In the genomic region with DNA sequence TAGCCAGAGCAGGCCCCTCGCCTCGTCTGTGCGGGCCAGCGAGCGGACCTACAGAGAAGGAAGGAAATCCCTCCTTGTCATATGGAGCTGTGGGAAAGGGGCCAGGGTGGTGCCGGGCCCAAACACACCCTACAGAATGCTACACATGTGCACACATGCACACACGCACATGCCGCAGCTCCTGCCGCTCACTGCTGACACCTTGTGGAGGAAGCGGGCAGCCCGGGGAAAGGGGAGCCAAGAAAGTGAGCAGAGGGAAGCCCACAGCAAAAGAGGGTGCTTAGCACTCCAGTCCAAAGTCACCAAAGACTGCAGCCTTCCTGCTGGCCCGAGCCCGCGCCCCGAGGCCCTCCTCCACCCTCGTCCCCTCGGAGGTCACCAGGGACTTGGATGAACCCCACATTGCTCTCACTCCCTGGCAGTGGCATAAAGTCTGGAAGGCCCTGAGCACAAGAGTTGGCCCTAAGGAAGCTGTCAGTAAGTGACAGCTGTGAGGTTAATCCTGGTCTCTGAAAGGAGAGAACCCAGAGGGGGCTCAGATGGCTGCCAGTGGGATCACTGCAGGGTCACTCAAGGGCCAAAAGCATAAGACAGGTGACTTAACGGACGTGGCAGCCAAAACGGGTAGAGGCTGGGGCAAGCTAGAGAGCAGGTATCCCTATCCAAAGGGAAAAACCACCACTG, we compare ENCODE assay signal across 8 cellular contexts.
DNase-seq lines count a peak whose midpoint lies in the region; ATAC-seq and TF ChIP-seq lines count a peak whose summit lies in the region.

No MANE protein-coding gene starts in this region.

- no peaks in the 10 kb centered on the region for H3K36me3 Mint-ChIP-seq in natural killer cell treated with Interleukin-12 subunit alpha and Interleukin-12 subunit beta and Interleukin-15 and Interleukin-18, amount 100 ng/mL, for 72 hours

- peaks cover 6 to 10% of the 10 kb centered on the region in 2 donors for H3K4me1 Mint-ChIP-seq in natural killer cell treated with Interleukin-12 subunit alpha and Interleukin-12 subunit beta and Interleukin-15 and Interleukin-18, amount 100 ng/mL, for 72 hours (ENCODE audit: low read depth in 2 of 2)
- H3K4me1 Mint-ChIP-seq in stimulated activated naive CD8-positive, alpha-beta T cell treated with anti-CD3 and anti-CD28 coated beads, Interleukin-15, amount 100 ng/mL, for 72 hours: peaks cover 18% of the 10 kb centered on the region

- POLR2A ChIA-PET in HEK293 (lab: Yijun Ruan, JAX): interaction anchor here (0.6 to 1.6 kb wide), 4 partner anchors 146 to 385 kb away, joined by 3 to 15 read pairs (median 4); no protein-coding TSS in a partner anchor

- H3K27ac ChIP-seq in HEK293 (ENCODE audit: extremely low read depth, low read depth, low read length): no peak overlapping the region

- no peaks in the 10 kb centered on the region for H3K27me3 Mint-ChIP-seq in natural killer cell treated with Interleukin-12 subunit alpha and Interleukin-12 subunit beta and Interleukin-15 and Interleukin-18, amount 100 ng/mL, for 72 hours
- H3K27me3 Mint-ChIP-seq in stimulated activated naive CD8-positive, alpha-beta T cell treated with anti-CD3 and anti-CD28 coated beads, Interleukin-15, amount 100 ng/mL, for 72 hours: no peaks in the 10 kb centered on the region

- CTCF ChIA-PET in HEK293 (lab: Yijun Ruan, JAX): interaction anchor here (0.5 to 16.5 kb wide), 49 partner anchors 9 to 844 kb away, joined by 3 to 680 read pairs (median 4); partner anchors contain the start of genes PHF12, PIPOX, SEZ6 and TLCD1

- peak; percentile 60 to 67 for ATAC-seq in natural killer cell treated with Interleukin-12 subunit alpha and Interleukin-12 subunit beta and Interleukin-15 and Interleukin-18, amount 100 ng/mL, for 72 hours
- ATAC-seq in stimulated activated naive CD8-positive, alpha-beta T cell treated with anti-CD3 and anti-CD28 coated beads, Interleukin-15, amount 100 ng/mL, for 72 hours: peak; percentile 73

- no peaks in the 10 kb centered on the region for H3K9me3 ChIP-seq in BE2C
- H3K9me3 ChIP-seq in HEK293 (ENCODE audit: control insufficient read depth, insufficient read depth, low read depth, low read length): no peaks in the 10 kb centered on the region
- H3K9me3 ChIP-seq in NT2/D1 (ENCODE audit: insufficient read depth, low read length): no peaks in the 10 kb centered on the region

- TF ChIP-seq CTCF in BE2C (IDR thresholded peaks at IDR 0.05; ENCODE audit: low read depth, low read length): peak; percentile 83
- TF ChIP-seq CTCF in HEK293 (tag by site-specific recombination; IDR thresholded peaks at IDR 0.05): peak; percentile 93
- peak; percentile 95 for TF ChIP-seq CTCF in epithelial cell of proximal tubule (conservative IDR thresholded peaks at IDR 0.05; ENCODE audit: low read depth, low read length)

- DNase-seq in BE2C: peak; percentile 75
- DNase-seq in NT2/D1 (ENCODE audit: low read depth, low spot score): peak; percentile 27
- DNase-seq in activated T-cell treated with anti-CD3 and anti-CD28 coated beads for 4 hours: peak; percentile 64
- no peak for DNase-seq in epithelial cell of proximal tubule (ENCODE audit: low read depth)
- DNase-seq in natural killer cell treated with Interleukin-12 subunit alpha and Interleukin-12 subunit beta and Interleukin-15 and Interleukin-18, amount 100 ng/mL, for 72 hours (ENCODE audit: low spot score): no peak
- DNase-seq in stimulated activated naive CD8-positive, alpha-beta T cell treated with anti-CD3 and anti-CD28 coated beads, Interleukin-15, amount 100 ng/mL, for 72 hours: peak; percentile 64 to 66
- no peak for DNase-seq in KG1 (lab: John Stamatoyannopoulos, UW)

- H3K4me1 ChIP-seq in BE2C (peaks cover 22% of the 10 kb centered on the region), HEK293 (ENCODE audit: control insufficient read depth, insufficient read depth, low read length) (no peaks in the 10 kb centered on the region), NT2/D1 (ENCODE audit: insufficient read depth, insufficient read length) (peaks cover 20% of the 10 kb centered on the region)

- H3K4me3 ChIP-seq in BE2C (ENCODE audit: low read depth, low read length): no peak overlapping the region
- H3K4me3 ChIP-seq in HEK293 (ENCODE audit: low read depth, low read length): no peak overlapping the region
- no peak overlapping the region for H3K4me3 ChIP-seq in NT2/D1 (ENCODE audit: insufficient read length, low read depth)
- no peak overlapping the region for H3K4me3 ChIP-seq in epithelial cell of proximal tubule (ENCODE audit: low read depth, low read length)

- H3K27ac Mint-ChIP-seq in natural killer cell treated with Interleukin-12 subunit alpha and Interleukin-12 subunit beta and Interleukin-15 and Interleukin-18, amount 100 ng/mL, for 72 hours: no peak overlapping the region
- H3K27ac Mint-ChIP-seq in stimulated activated naive CD8-positive, alpha-beta T cell treated with anti-CD3 and anti-CD28 coated beads, Interleukin-15, amount 100 ng/mL, for 72 hours: peak overlapping the region in 1 of 2 donors; percentile 63

- H3K9me3 Mint-ChIP-seq in natural killer cell treated with Interleukin-12 subunit alpha and Interleukin-12 subunit beta and Interleukin-15 and Interleukin-18, amount 100 ng/mL, for 72 hours: no peaks in the 10 kb centered on the region
- no peaks in the 10 kb centered on the region for H3K9me3 Mint-ChIP-seq in stimulated activated naive CD8-positive, alpha-beta T cell treated with anti-CD3 and anti-CD28 coated beads, Interleukin-15, amount 100 ng/mL, for 72 hours

- H3K27me3 ChIP-seq in BE2C: no peaks in the 10 kb centered on the region
- no peaks in the 10 kb centered on the region for H3K27me3 ChIP-seq in NT2/D1 (ENCODE audit: insufficient read depth, insufficient read length)

- H3K36me3 ChIP-seq in BE2C (no peaks in the 10 kb centered on the region), HEK293 (ENCODE audit: control insufficient read depth in 2 of 2, insufficient read depth in 1 of 2, low read length in 2 of 2) (peaks cover 3 to 49% of the 10 kb centered on the region in 2 experiments; a peak in 2 of 3 replicates), NT2/D1 (ENCODE audit: insufficient read depth, insufficient read length, low read length) (peaks cover 32% of the 10 kb centered on the region)

- H3K4me3 Mint-ChIP-seq in natural killer cell treated with Interleukin-12 subunit alpha and Interleukin-12 subunit beta and Interleukin-15 and Interleukin-18, amount 100 ng/mL, for 72 hours: no peak overlapping the region
- no peak overlapping the region for H3K4me3 Mint-ChIP-seq in stimulated activated naive CD8-positive, alpha-beta T cell treated with anti-CD3 and anti-CD28 coated beads, Interleukin-15, amount 100 ng/mL, for 72 hours

- peak overlapping the region; percentile 36 for H3K9ac ChIP-seq in NT2/D1 (ENCODE audit: insufficient read length, low read depth)

TF ChIP-seq in HEK293, 187 proteins besides CTCF, POLR2A, EP300 and RAD21 (continues in another document):
- TF ChIP-seq ZNF585B (tag by site-specific recombination; IDR thresholded peaks at IDR 0.05) (no peak), ZNF555 (tag by site-specific recombination; conservative IDR thresholded peaks at IDR 0.05) (no peak), GFI1B (tag by site-specific recombination; IDR thresholded peaks at IDR 0.05) (no peak), MEIS1 (CRISPR knock-in tag; IDR thresholded peaks at IDR 0.05; ENCODE audit: borderline replicate concordance) (no peak), ZFP69B (tag by site-specific recombination; IDR thresholded peaks at IDR 0.05) (no peak), ZNF580 (tag by site-specific recombination; IDR thresholded peaks at IDR 0.05) (no peak), ZSCAN30 (tag by site-specific recombination; IDR thresholded peaks at IDR 0.05) (peak; percentile 34; the same call in 1 of the 2 replicates), ZNF777 (tag by site-specific recombination; IDR thresholded peaks at IDR 0.05; ENCODE audit: borderline replicate concordance) (no peak), YY2 (tag by site-specific recombination; IDR thresholded peaks at IDR 0.05) (no peak), ZNF354C (tag by site-specific recombination; IDR thresholded peaks at IDR 0.05; ENCODE audit: borderline replicate concordance, low read depth) (no peak), KLF7 (tag by site-specific recombination; IDR thresholded peaks at IDR 0.05; ENCODE audit: borderline replicate concordance) (no peak), ZNF629 (tag by site-specific recombination; IDR thresholded peaks at IDR 0.05) (no peak), ZNF239 (tag by site-specific recombination; IDR thresholded peaks at IDR 0.05) (no peak), KLF9 (tag by site-specific recombination; IDR thresholded peaks at IDR 0.05; ENCODE audit: low read depth) (no peak), ZNF768 (tag by site-specific recombination; IDR thresholded peaks at IDR 0.05) (no peak), ZNF76 (tag by site-specific recombination; IDR thresholded peaks at IDR 0.05; ENCODE audit: borderline replicate concordance, low read depth) (no peak), ZNF140 (tag by site-specific recombination; IDR thresholded peaks at IDR 0.05) (no peak)
- TF ChIP-seq, protein P1, sequence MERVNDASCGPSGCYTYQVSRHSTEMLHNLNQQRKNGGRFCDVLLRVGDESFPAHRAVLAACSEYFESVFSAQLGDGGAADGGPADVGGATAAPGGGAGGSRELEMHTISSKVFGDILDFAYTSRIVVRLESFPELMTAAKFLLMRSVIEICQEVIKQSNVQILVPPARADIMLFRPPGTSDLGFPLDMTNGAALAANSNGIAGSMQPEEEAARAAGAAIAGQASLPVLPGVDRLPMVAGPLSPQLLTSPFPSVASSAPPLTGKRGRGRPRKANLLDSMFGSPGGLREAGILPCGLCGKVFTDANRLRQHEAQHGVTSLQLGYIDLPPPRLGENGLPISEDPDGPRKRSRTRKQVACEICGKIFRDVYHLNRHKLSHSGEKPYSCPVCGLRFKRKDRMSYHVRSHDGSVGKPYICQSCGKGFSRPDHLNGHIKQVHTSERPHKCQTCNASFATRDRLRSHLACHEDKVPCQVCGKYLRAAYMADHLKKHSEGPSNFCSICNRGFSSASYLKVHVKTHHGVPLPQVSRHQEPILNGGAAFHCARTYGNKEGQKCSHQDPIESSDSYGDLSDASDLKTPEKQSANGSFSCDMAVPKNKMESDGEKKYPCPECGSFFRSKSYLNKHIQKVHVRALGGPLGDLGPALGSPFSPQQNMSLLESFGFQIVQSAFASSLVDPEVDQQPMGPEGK (tag by site-specific recombination; IDR thresholded peaks at IDR 0.05): no peak

Comparison
In these comparisons a context has a peak if more than half of its experiments do, and no peak if none do; other contexts are left out.
1. DNase-seq: peak in BE2C (single experiment), NT2/D1 (single experiment), activated T-cell treated with anti-CD3 and anti-CD28 coated beads for 4 hours (single experiment) and stimulated activated naive CD8-positive, alpha-beta T cell treated with anti-CD3 and anti-CD28 coated beads, Interleukin-15, amount 100 ng/mL, for 72 hours (2 of 2); none in epithelial cell of proximal tubule (single experiment), natural killer cell treated with Interleukin-12 subunit alpha and Interleukin-12 subunit beta and Interleukin-15 and Interleukin-18, amount 100 ng/mL, for 72 hours (single experiment) and KG1 (single experiment).
2. Peak in every context shown above with its lines, with median percentiles within 50 percentile points of each other: CTCF ChIP-seq.